Comparison of ENCODE assay signal across 9 cellular contexts in the genomic region with DNA sequence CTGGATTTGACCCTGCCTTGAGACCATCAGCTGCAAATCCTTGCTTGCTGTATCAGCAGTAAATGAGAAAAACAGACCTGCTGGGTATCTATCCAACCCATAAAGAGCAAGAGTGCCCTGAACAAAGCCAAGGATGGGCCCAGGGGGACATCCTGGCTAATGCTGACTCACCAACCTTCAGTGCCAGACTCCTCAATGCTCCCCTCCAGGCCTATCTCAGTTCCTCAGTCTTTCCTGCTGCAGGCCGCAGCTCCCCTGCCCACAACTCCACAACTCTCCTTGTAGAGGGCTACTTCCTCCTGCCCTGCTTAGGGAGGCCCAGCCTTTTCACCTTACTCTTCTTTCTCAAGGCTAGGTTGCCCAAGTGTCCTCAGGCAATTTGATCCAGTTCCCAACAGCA. TPM values are rescaled to one million over a fixed set of nuclear protein-coding genes. Genes with fewer than 3 reads are reported as not detected.
DNase-seq lines count a peak whose midpoint lies in the region; ATAC-seq and TF ChIP-seq lines count a peak whose summit lies in the region.
"Had no signal": no experiment of that assay in that cellular context is flagged by ENCODE, and none has a peak within 500 bp of the region (broad histone marks: within the 10 kb centered on the region; RNA-seq: fewer than 3 reads in every experiment).

No MANE protein-coding gene starts in this region.

- H3K9me2 ChIP-seq in GM23338 (ENCODE audit: insufficient read depth), result no peaks in the 10 kb centered on the region
- no peaks in the 10 kb centered on the region for H3K9me2 ChIP-seq in PC-3 (replicated peaks; ENCODE audit: low read length)

- peaks cover 9% of the 10 kb centered on the region; the same call in 1 of the 2 replicates for H3F3A ChIP-seq in GM23338 (replicated peaks; ENCODE audit: low read depth)
- H3F3A ChIP-seq in PC-3 (ENCODE audit: low read length, unreplicated experiment), result no peaks in the 10 kb centered on the region

- no peak overlapping the region for H3K4me2 ChIP-seq in GM23338
- 0 out of 2 replicates have a peak overlapping the region, but pooled peaks have one; percentile 92 for H3K4me2 ChIP-seq in PC-3 (ENCODE audit: low read length)
- H3K4me2 ChIP-seq in skeletal muscle satellite cell (ENCODE audit: low read length), result peak overlapping the region; percentile 9

- H3K9me3 Mint-ChIP-seq in GM23338, result no peaks in the 10 kb centered on the region; the same call in 1 of the 3 replicates
- peaks cover 5% of the 10 kb centered on the region for H3K9me3 Mint-ChIP-seq in dendritic cell treated with granulocyte-macrophage colony-stimulating factor and Interleukin-4, amounts not matched to agents 40 ng/mL and 50 ng/mL, for 4 days

- intact Hi-C loops in PC-3 (cut with micrococcal nuclease) (loop anchor here (5.0 kb wide), 1 partner anchor 82 kb away; no protein-coding TSS in a partner anchor), aorta (cut with DNase I) (no loop called here)
- intact Hi-C loops in dendritic cell treated with granulocyte-macrophage colony-stimulating factor and Interleukin-4, amounts not matched to agents 40 ng/mL and 50 ng/mL, for 4 days (cut with micrococcal nuclease), result loop anchor here (5.0 kb wide), 1 partner anchor 122 kb away; a partner anchor contains a TSS

- peak overlapping the region; percentile 82 for H3K27ac Mint-ChIP-seq in GM23338
- peak overlapping the region; percentile 92 for H3K27ac Mint-ChIP-seq in dendritic cell treated with granulocyte-macrophage colony-stimulating factor and Interleukin-4, amounts not matched to agents 40 ng/mL and 50 ng/mL, for 4 days

- no TSS peak for BruUV-seq in PC-3 (replicated peaks; lab: Mats Ljungman, UMichigan)

- H3K36me3 Mint-ChIP-seq in GM23338 (ENCODE audit: low read depth), result peaks cover 45% of the 10 kb centered on the region
- peaks cover 94% of the 10 kb centered on the region for H3K36me3 Mint-ChIP-seq in dendritic cell treated with granulocyte-macrophage colony-stimulating factor and Interleukin-4, amounts not matched to agents 40 ng/mL and 50 ng/mL, for 4 days (ENCODE audit: low read depth)

- CTCF ChIA-PET in PC-3 (lab: Charles Lee), result no interaction called here

- H3K79me2 ChIP-seq in GM23338 (replicated peaks; ENCODE audit: insufficient read depth) (peaks cover 29% of the 10 kb centered on the region), PC-3 (ENCODE audit: low read length) (peaks cover 31% of the 10 kb centered on the region)

- H4K20me1 ChIP-seq in GM23338 (replicated peaks; ENCODE audit: insufficient read depth), result peaks cover 3% of the 10 kb centered on the region
- H4K20me1 ChIP-seq in PC-3 (ENCODE audit: low read length), result no peaks in the 10 kb centered on the region

- peaks cover 29% of the 10 kb centered on the region for H3K4me1 Mint-ChIP-seq in GM23338
- peaks cover 63% of the 10 kb centered on the region for H3K4me1 Mint-ChIP-seq in dendritic cell treated with granulocyte-macrophage colony-stimulating factor and Interleukin-4, amounts not matched to agents 40 ng/mL and 50 ng/mL, for 4 days (ENCODE audit: low read depth)

- H3K27me3 Mint-ChIP-seq in GM23338 (ENCODE audit: insufficient read depth, low read depth, poor library complexity), result peaks cover 14% of the 10 kb centered on the region
- H3K27me3 Mint-ChIP-seq in dendritic cell treated with granulocyte-macrophage colony-stimulating factor and Interleukin-4, amounts not matched to agents 40 ng/mL and 50 ng/mL, for 4 days, result no peaks in the 10 kb centered on the region

- peaks cover 6% of the 10 kb centered on the region; the same call in 1 of the 2 replicates for H3K4me1 ChIP-seq in GM23338 (ENCODE audit: insufficient read depth)
- peaks cover 18% of the 10 kb centered on the region for H3K4me1 ChIP-seq in PC-3 (ENCODE audit: insufficient read depth, low read length)
- H3K4me1 ChIP-seq in skeletal muscle satellite cell (ENCODE audit: control insufficient read depth, insufficient read depth, low read length), result peaks cover 26% of the 10 kb centered on the region
- no peaks in the 10 kb centered on the region for H3K4me1 ChIP-seq in aorta (ENCODE audit: control insufficient read depth in 1 of 2, insufficient read depth in 2 of 2, low read length in 2 of 2)

- ATAC-seq in GM23338, result no peak
- ATAC-seq in PC-3, result no peak
- no peak for ATAC-seq in aorta (ENCODE audit: low FRiP score)

- no peak for TF ChIP-seq CTCF in GM23338 (conservative IDR thresholded peaks at IDR 0.05; ENCODE audit: low read depth in 2 of 2)
- no peak for TF ChIP-seq CTCF in PC-3 (conservative IDR thresholded peaks at IDR 0.05; ENCODE audit: low read depth, low read length)

- WGBS in aorta, 2 donors, result 83 to 92% methylated on average over 1 of the region's 1 CpG

- H3K36me3 ChIP-seq in GM23338 (ENCODE audit: insufficient read depth) (peaks cover 5% of the 10 kb centered on the region; the same call in 1 of the 2 replicates), PC-3 (ENCODE audit: low read depth, low read length) (peaks cover 25% of the 10 kb centered on the region; the same call in 1 of the 2 replicates), skeletal muscle satellite cell (ENCODE audit: insufficient read depth, low read length) (peaks cover 48% of the 10 kb centered on the region), aorta (ENCODE audit: control insufficient read depth in 1 of 2, insufficient read depth in 2 of 2, low read length in 1 of 2) (peaks cover 0 to 5% of the 10 kb centered on the region in 2 donors)

- no peak for DNase-seq in GM23338 (ENCODE audit: low spot score)
- no peak for DNase-seq in PC-3
- no peak for DNase-seq in NCI-H1694 (lab: John Stamatoyannopoulos, UW)
- no peak for DNase-seq in GOT3 (lab: John Stamatoyannopoulos, UW)
- DNase-seq in aorta, result no peak
- DNase-seq: amygdala, NCI-H2029 had no signal

- H3K9me3 ChIP-seq in PC-3 (ENCODE audit: low read length) (no peaks in the 10 kb centered on the region), skeletal muscle satellite cell (replicated peaks; ENCODE audit: low read length) (no peaks in the 10 kb centered on the region), aorta (ENCODE audit: control insufficient read depth, low read length) (no peaks in the 10 kb centered on the region)

- H3K27me3 ChIP-seq in GM23338 (ENCODE audit: insufficient read depth), result no peaks in the 10 kb centered on the region
- H3K27me3 ChIP-seq in PC-3 (ENCODE audit: low read length), result no peaks in the 10 kb centered on the region
- H3K27me3 ChIP-seq in skeletal muscle satellite cell (ENCODE audit: control insufficient read depth, insufficient read depth, low read length), result no peaks in the 10 kb centered on the region
- H3K27me3 ChIP-seq in aorta (ENCODE audit: control insufficient read depth in 1 of 2, insufficient read depth in 2 of 2, low read length in 1 of 2), result no peaks in the 10 kb centered on the region

- H2AFZ ChIP-seq in GM23338 (no peak overlapping the region), PC-3 (ENCODE audit: low read length) (no peak overlapping the region)

- no peak overlapping the region for H3K4me3 Mint-ChIP-seq in GM23338
- H3K4me3 Mint-ChIP-seq in dendritic cell treated with granulocyte-macrophage colony-stimulating factor and Interleukin-4, amounts not matched to agents 40 ng/mL and 50 ng/mL, for 4 days, result peak overlapping the region; percentile 96

- H3K27ac ChIP-seq in GM23338 (ENCODE audit: low read depth) (no peak overlapping the region), PC-3 (ENCODE audit: low read length) (no peak overlapping the region), aorta (ENCODE audit: low read depth in 1 of 2, low read length in 2 of 2) (no peak overlapping the region)

- no peak overlapping the region for H3K9ac ChIP-seq in PC-3 (ENCODE audit: low read length)
- no peak overlapping the region for H3K9ac ChIP-seq in skeletal muscle satellite cell (ENCODE audit: low read depth, low read length)

- POLR2A ChIA-PET in PC-3 (lab: Charles Lee; ENCODE audit: unreplicated experiment), result no interaction called here

- no peak overlapping the region for H3K4me3 ChIP-seq in GM23338
- H3K4me3 ChIP-seq in PC-3 (ENCODE audit: low read length), result no peak overlapping the region
- H3K4me3 ChIP-seq in skeletal muscle satellite cell (ENCODE audit: low read length), result no peak overlapping the region
- H3K4me3 ChIP-seq in aorta (ENCODE audit: low read length in 2 of 2), result no peak overlapping the region

TF ChIP-seq in GM23338, 12 proteins besides CTCF, POLR2A, EP300 and RAD21:
- no peak for TF ChIP-seq POLR2AphosphoS5 (IDR thresholded peaks at IDR 0.05; ENCODE audit: low read depth)

RNA-seq across cellular contexts. Expression of a gene that starts 2.6 kb away (rescaled TPM):
- total RNA-seq in GM23338 (2014; rRNA removed; shearing (Covaris generic)), result 106 and 112 TPM in 2 replicates
- polyA plus RNA-seq in GM23338 (2016; fragmentation: Nextera tagmentation; extraction: Ambion mirVana) (157 and 168 TPM in 2 replicates), aorta (100 to 1,000 TPM; 100 to 160 TPM)
- total RNA-seq in PC-3 (2014; rRNA removed) (160 and 169 TPM in 2 replicates), aorta (10 to 100 TPM; 61.1 to 62.6 TPM)
- 115 and 174 TPM in 2 replicates for total RNA-seq in skeletal muscle satellite cell (2012; rRNA removed)

RNA-seq across cellular contexts. Expression of a gene that starts 5.3 kb away (rescaled TPM):
- total RNA-seq in GM23338 (2014; rRNA removed; shearing (Covaris generic)), result not detected in 2 replicates
- polyA plus RNA-seq in GM23338 (2016; fragmentation: Nextera tagmentation; extraction: Ambion mirVana) (not detected in 2 replicates), aorta (not detected)
- total RNA-seq in PC-3 (2014; rRNA removed) (not detected in 2 replicates), aorta (not detected)
- under 0.01 TPM in 1 of 2 replicates, not detected in the other for total RNA-seq in skeletal muscle satellite cell (2012; rRNA removed)

RNA-seq across cellular contexts. Expression of a gene that starts 12.0 kb away (rescaled TPM):
- 42.3 and 52.1 TPM in 2 replicates for total RNA-seq in GM23338 (2014; rRNA removed; shearing (Covaris generic))
- polyA plus RNA-seq in GM23338 (2016; fragmentation: Nextera tagmentation; extraction: Ambion mirVana) (110 and 117 TPM in 2 replicates), aorta (10 to 100 TPM; 48.5 to 71.6 TPM)
- total RNA-seq in PC-3 (2014; rRNA removed) (65.4 and 68.8 TPM in 2 replicates), aorta (10 to 100 TPM; 24.6 to 24.7 TPM)
- total RNA-seq in skeletal muscle satellite cell (2012; rRNA removed), result 26.6 and 34.0 TPM in 2 replicates

RNA-seq across cellular contexts. Expression of a gene that starts 19.8 kb away (rescaled TPM):
- total RNA-seq in GM23338 (2014; rRNA removed; shearing (Covaris generic)), result 3.6 and 4.3 TPM in 2 replicates
- polyA plus RNA-seq in GM23338 (2016; fragmentation: Nextera tagmentation; extraction: Ambion mirVana), result 4.2 and 4.8 TPM in 2 replicates
- total RNA-seq in PC-3 (2014; rRNA removed), result 5.8 and 6.6 TPM in 2 replicates
- 3.0 and 6.1 TPM in 2 replicates for total RNA-seq in skeletal muscle satellite cell (2012; rRNA removed)
- 1 to 10 TPM; 6.6 to 8.5 TPM for total RNA-seq in aorta
- polyA plus RNA-seq in aorta, result 10 to 100 TPM in 1 of 2 donors, 1 to 10 TPM in 1; 8.6 to 12.8 TPM

RNA-seq across cellular contexts. Expression of a gene that starts 20.1 kb away (rescaled TPM):
- 90.5 and 104 TPM in 2 replicates for total RNA-seq in GM23338 (2014; rRNA removed; shearing (Covaris generic))
- polyA plus RNA-seq in GM23338 (2016; fragmentation: Nextera tagmentation; extraction: Ambion mirVana), result 30.4 and 33.2 TPM in 2 replicates
- 145 and 202 TPM in 2 replicates for total RNA-seq in PC-3 (2014; rRNA removed)
- 77.3 and 92.8 TPM in 2 replicates for total RNA-seq in skeletal muscle satellite cell (2012; rRNA removed)
- 100 to 1,000 TPM; 150 to 241 TPM for total RNA-seq in aorta
- 100 to 1,000 TPM in 1 of 2 donors, 10 to 100 TPM in 1; 40.4 to 322 TPM for polyA plus RNA-seq in aorta

Comparison
In these comparisons a context has a peak if more than half of its experiments do, and no peak if none do; other contexts are left out.
1. intact Hi-C loops: an anchor here in PC-3 (5.0 kb wide) and dendritic cell treated with granulocyte-macrophage colony-stimulating factor and Interleukin-4, amounts not matched to agents 40 ng/mL and 50 ng/mL, for 4 days (5.0 kb wide); none called in aorta.